In the genomic region with DNA sequence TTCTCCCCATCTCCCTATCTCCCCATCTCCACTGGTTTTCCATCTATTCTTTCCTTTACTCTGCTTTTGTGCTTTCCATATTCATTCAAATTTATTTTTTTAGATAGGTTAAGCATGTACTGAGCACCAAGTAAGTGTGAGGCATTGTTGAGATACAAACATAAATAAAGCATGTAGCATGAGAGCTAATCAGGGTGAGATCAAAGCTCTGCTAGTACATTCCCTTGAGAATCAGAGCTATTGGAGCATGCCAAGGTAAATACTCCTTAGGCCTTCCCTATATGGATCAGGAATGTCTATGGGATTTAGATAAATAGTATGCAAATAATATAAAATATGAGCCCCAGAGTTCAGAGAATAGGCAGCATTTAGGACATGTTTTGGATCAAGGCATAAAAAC, we compare ENCODE assay signal across 12 cellular contexts. TPM values are rescaled to one million over a fixed set of nuclear protein-coding genes. Genes with fewer than 3 reads are reported as not detected.
A peak's percentile ranks its signal among the peaks of the same experiment; 100 is the strongest.
DNase-seq lines count a peak whose midpoint lies in the region; ATAC-seq, FAIRE-seq and TF ChIP-seq lines count a peak whose summit lies in the region.
"Had no signal": no experiment of that assay in that cellular context is flagged by ENCODE, and none has a peak within 500 bp of the region (broad histone marks: within the 10 kb centered on the region; RNA-seq: fewer than 3 reads in every experiment).

No MANE protein-coding gene starts in this region.

- H3K4me1 ChIP-seq in kidney (ENCODE audit: control insufficient read depth in 1 of 2, insufficient read depth in 1 of 2, low read depth in 1 of 2, low read length in 2 of 2) (peaks cover 8 to 23% of the 10 kb centered on the region in 2 donors), neuronal stem cell (ENCODE audit: control insufficient read depth in 2 of 2, insufficient read depth in 1 of 2, low read depth in 1 of 2, low read length in 2 of 2) (peaks cover 0 to 2% of the 10 kb centered on the region in 2 donors)

- no peak overlapping the region for H2BK15ac ChIP-seq in neuronal stem cell (ENCODE audit: low read length)

- H3K27me3 ChIP-seq in neuronal stem cell (ENCODE audit: control insufficient read depth in 3 of 3, insufficient read depth in 3 of 3, low read depth in 1 of 3, low read length in 3 of 3), result no peaks in the 10 kb centered on the region

- H2AFZ ChIP-seq in neuronal stem cell (ENCODE audit: low read length), result no peak overlapping the region

- H3K4me2 ChIP-seq in neuronal stem cell (ENCODE audit: insufficient read depth, low read length, poor library complexity, severe bottlenecking), result no peak overlapping the region

- intact Hi-C loops in kidney (cut with DNase I), result no loop called here

- DNase-seq in DMS53 treated with DMSO at 0.1 percent for 48 hours (lab: John Stamatoyannopoulos, UW; ENCODE audit: unreplicated experiment), result peak; percentile 31
- peak; percentile 82 to 87 for DNase-seq in NCI-H526 (lab: John Stamatoyannopoulos, UW)
- no peak for DNase-seq in kidney
- DNase-seq in GM10248 (ENCODE audit: extremely low spot score), result no peak
- DNase-seq in neuronal stem cell (ENCODE audit: low spot score), result no peak
- DNase-seq: activated CD4-positive, alpha-beta T cell treated with anti-CD3 and anti-CD28 coated beads, Interleukin-2, amount 50 U/mL, for 4 hours; C1 segment of cervical spinal cord; hippocampal formation; NCI-H774 had no signal

- peaks cover 3% of the 10 kb centered on the region for H3K79me1 ChIP-seq in neuronal stem cell (ENCODE audit: low read depth, low read length)

- no peak overlapping the region for H4K91ac ChIP-seq in neuronal stem cell (ENCODE audit: low read depth, low read length, poor library complexity)

- no peak overlapping the region for H3K23ac ChIP-seq in neuronal stem cell (ENCODE audit: low read depth, low read length, poor library complexity)

- H3K9me3 ChIP-seq in kidney (ENCODE audit: control insufficient read depth in 1 of 2, low read length in 2 of 2), result no peaks in the 10 kb centered on the region
- no peaks in the 10 kb centered on the region for H3K9me3 ChIP-seq in neuronal stem cell (replicated peaks in 1 of 2; ENCODE audit: control insufficient read depth in 2 of 2, insufficient read depth in 1 of 2, low read depth in 1 of 2, low read length in 2 of 2)

- CTCF ChIA-PET in GM10248 (lab: Yijun Ruan, JAX), result interaction anchor here (0.6 kb wide), 1 partner anchor 13 kb away, joined by 3 read pairs; no protein-coding TSS in a partner anchor

- no peak overlapping the region for H3K18ac ChIP-seq in neuronal stem cell (ENCODE audit: low read length)

- H2BK5ac ChIP-seq in neuronal stem cell (ENCODE audit: low read length), result no peak overlapping the region

- no peak for ATAC-seq in GM18502 (IDR thresholded peaks at IDR 0.05; ENCODE audit: poor library complexity, unreplicated experiment)
- ATAC-seq in GM19023 (IDR thresholded peaks at IDR 0.05; ENCODE audit: unreplicated experiment), result no peak

- FAIRE-seq in kidney (lab: Jason Lieb, UNC), result no peak

- no peak overlapping the region for H2BK120ac ChIP-seq in neuronal stem cell (ENCODE audit: low read depth, low read length)

- no peak overlapping the region for H2AK5ac ChIP-seq in neuronal stem cell (ENCODE audit: low read depth, low read length)

- POLR2A ChIA-PET in GM10248 (lab: Yijun Ruan, JAX), result no interaction called here

- H2BK12ac ChIP-seq in neuronal stem cell (ENCODE audit: low read length), result no peak overlapping the region

- TF ChIP-seq CTCF in kidney (IDR thresholded peaks at IDR 0.05; ENCODE audit: borderline replicate concordance, extremely low read depth, insufficient read depth) (no peak), GM10248 (IDR thresholded peaks at IDR 0.05; ENCODE audit: control extremely low read depth, extremely low read depth, low read depth, missing control alignments) (no peak)

- H3K36me3 ChIP-seq in kidney (ENCODE audit: control insufficient read depth in 1 of 2, insufficient read depth in 2 of 2, low read length in 2 of 2) (no peaks in the 10 kb centered on the region), neuronal stem cell (replicated peaks in 1 of 2; ENCODE audit: control insufficient read depth in 2 of 2, insufficient read depth in 2 of 2, low read length in 2 of 2) (no peaks in the 10 kb centered on the region)

- no peak overlapping the region for H4K8ac ChIP-seq in neuronal stem cell (ENCODE audit: low read depth, low read length)

- no peak overlapping the region for H3K4me3 ChIP-seq in kidney (ENCODE audit: low read length in 2 of 2)
- no peak overlapping the region for H3K4me3 ChIP-seq in skin epidermis
- H3K4me3 ChIP-seq in neuronal stem cell (ENCODE audit: low read length in 2 of 2), result no peak overlapping the region

- H3K9ac ChIP-seq in kidney (ENCODE audit: low read length in 2 of 2) (peak overlapping the region in 1 of 2 donors; percentile 3), neuronal stem cell (ENCODE audit: low read depth, low read length, poor library complexity) (no peak overlapping the region)

- H3K27ac ChIP-seq in kidney (ENCODE audit: low read depth in 2 of 2, low read length in 2 of 2) (peak overlapping the region; percentile 72 to 95), skin epidermis (peak overlapping the region in 11 of 21 experiments; percentile 4 to 70 (median 37)), neuronal stem cell (replicated peaks; ENCODE audit: low read length) (no peak overlapping the region)

- H3K4ac ChIP-seq in neuronal stem cell (ENCODE audit: low read length), result no peak overlapping the region

- no peak overlapping the region for H3K14ac ChIP-seq in neuronal stem cell (ENCODE audit: low read length)

RNA-seq across cellular contexts. Expression of a gene that starts 25.3 kb away (rescaled TPM):
- 74.1 TPM for total RNA-seq in kidney
- polyA plus RNA-seq in kidney (ENCODE audit: insufficient read depth, low read depth, low replicate concordance), result 68.4 TPM
- polyA plus RNA-seq in neuronal stem cell (2013, experiment 1 of 2), result 30.8 TPM
- polyA plus RNA-seq in neuronal stem cell (2013, experiment 2 of 2), result 29.5 TPM

RNA-seq across cellular contexts. Expression of a gene that starts 25.7 kb away (rescaled TPM):
- total RNA-seq in kidney, result 10.3 TPM
- 28.7 TPM for polyA plus RNA-seq in kidney (ENCODE audit: insufficient read depth, low read depth, low replicate concordance)
- 2.4 TPM for polyA plus RNA-seq in neuronal stem cell (2013, experiment 1 of 2)
- polyA plus RNA-seq in neuronal stem cell (2013, experiment 2 of 2), result 2.5 TPM

Comparison
In these comparisons a context has a peak if more than half of its experiments do, and no peak if none do; other contexts are left out.
1. DNase-seq: peak in DMS53 treated with DMSO at 0.1 percent for 48 hours (single experiment) and NCI-H526 (2 of 2); none in kidney (single experiment), GM10248 (single experiment) and neuronal stem cell (single experiment).